ENCODE assay signal across 8 cellular contexts in the genomic region with DNA sequence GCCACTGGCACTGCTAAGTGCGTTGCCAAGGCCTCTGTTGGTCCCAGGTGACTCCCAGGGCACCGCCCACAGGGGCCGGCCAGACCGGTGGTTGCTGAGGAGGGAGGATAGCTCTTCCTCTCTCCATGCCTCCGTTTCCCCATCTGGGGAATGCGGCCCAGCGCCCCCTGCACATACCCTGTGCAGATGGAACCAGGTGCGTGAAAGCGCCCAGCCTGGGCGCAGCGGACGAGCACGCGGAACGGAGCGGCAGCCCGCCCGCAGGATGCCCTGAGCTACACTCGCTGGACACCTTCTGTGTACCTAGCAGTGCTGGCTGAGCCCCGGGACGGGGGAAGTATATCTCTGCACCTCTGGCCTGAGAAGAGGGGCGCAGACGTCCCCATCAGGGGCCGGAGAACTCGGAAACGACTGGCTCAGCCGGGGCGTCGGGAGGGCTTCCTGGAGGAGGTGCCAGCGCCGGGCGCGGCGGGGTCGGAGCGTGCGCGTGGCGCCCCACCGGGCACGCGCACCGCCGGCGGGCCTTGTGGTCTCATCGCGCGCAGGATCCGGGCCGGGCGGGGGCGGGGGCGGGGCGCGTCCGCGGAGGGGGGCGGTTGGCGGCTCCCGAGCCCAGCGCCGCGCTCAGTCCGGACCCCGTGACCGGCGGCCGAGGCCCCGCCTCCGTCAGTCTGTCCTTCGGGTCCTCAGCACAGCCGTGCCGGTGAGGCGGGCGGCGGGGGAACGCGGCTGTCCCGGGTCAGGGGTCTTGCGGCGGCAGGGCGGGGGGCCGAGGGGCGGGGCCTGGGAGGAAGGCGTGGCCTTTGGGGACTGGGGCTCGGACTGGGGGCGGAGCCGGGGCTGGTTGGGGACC. TPM values are rescaled to one million over a fixed set of nuclear protein-coding genes. Genes with fewer than 3 reads are reported as not detected.
DNase-seq lines count a peak whose midpoint lies in the region; ATAC-seq and TF ChIP-seq lines count a peak whose summit lies in the region.

A gene (minus strand): TSS at position 6 of the 853 bp plus-strand sequence. CDS start 76 bp downstream, outside the sequence.
A gene with protein sequence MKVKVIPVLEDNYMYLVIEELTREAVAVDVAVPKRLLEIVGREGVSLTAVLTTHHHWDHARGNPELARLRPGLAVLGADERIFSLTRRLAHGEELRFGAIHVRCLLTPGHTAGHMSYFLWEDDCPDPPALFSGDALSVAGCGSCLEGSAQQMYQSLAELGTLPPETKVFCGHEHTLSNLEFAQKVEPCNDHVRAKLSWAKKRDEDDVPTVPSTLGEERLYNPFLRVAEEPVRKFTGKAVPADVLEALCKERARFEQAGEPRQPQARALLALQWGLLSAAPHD (plus strand): TSS at position 669 of the 853 bp plus-strand sequence. CDS start 404 bp downstream, outside the sequence.

- DNase-seq in CD4-positive, alpha-beta T cell, result peak in 8 of 10 experiments; percentile 41 to 65 (median 50)
- DNase-seq in SK-N-MC (ENCODE audit: low read depth, low spot score) (no peak), anterior cingulate cortex (lab: John Stamatoyannopoulos, UW) (peak in 51 of 58 donors; percentile 19 to 80 (median 61)), iPS DF 6.9 (ENCODE audit: low read depth, low spot score) (no peak), sigmoid colon (peak; percentile 81), NCI-H1105 (lab: John Stamatoyannopoulos, UW) (no peak)

- intact Hi-C loops in CD4-positive, alpha-beta T cell (cut with DNase I, micrococcal nuclease), result no loop called here
- intact Hi-C loops in sigmoid colon (cut with DNase I), result no loop called here

- H3K9me3 ChIP-seq in CD4-positive, alpha-beta T cell (ENCODE audit: control insufficient read depth, low read length), result no peaks in the 10 kb centered on the region
- H3K9me3 ChIP-seq in HEK293 (ENCODE audit: control insufficient read depth, insufficient read depth, low read depth, low read length) (no peaks in the 10 kb centered on the region), SK-N-MC (ENCODE audit: low read depth, low read length) (no peaks in the 10 kb centered on the region), iPS DF 6.9 (ENCODE audit: control insufficient read depth, insufficient read depth, low read length) (no peaks in the 10 kb centered on the region), sigmoid colon (no peaks in the 10 kb centered on the region)

- no peaks in the 10 kb centered on the region for H3K9me3 Mint-ChIP-seq in CD4-positive, alpha-beta T cell

- WGBS in iPS DF 6.9 (ENCODE audit: insufficient coverage, insufficient read length), result no CpG with 5 or more reads among the region's 88 CpGs
- WGBS in sigmoid colon, 2 donors, result 1 to 3% methylated on average over 88 of the region's 88 CpGs

- H3K4me3 ChIP-seq in HEK293 (ENCODE audit: low read depth, low read length), result peak within 1 kb of the TSS; percentile 15
- peak within 1 kb of the TSS; percentile 75 for H3K4me3 ChIP-seq in SK-N-MC
- H3K4me3 ChIP-seq in iPS DF 6.9 (ENCODE audit: low read length), result peak within 1 kb of the TSS; percentile 51
- peak within 1 kb of the TSS; percentile 17 to 53 (median 46) for H3K4me3 ChIP-seq in sigmoid colon

- no peaks in the 10 kb centered on the region for H3K27me3 ChIP-seq in CD4-positive, alpha-beta T cell (ENCODE audit: control insufficient read depth, insufficient read depth, low read length)
- no peaks in the 10 kb centered on the region for H3K27me3 ChIP-seq in iPS DF 6.9 (ENCODE audit: control insufficient read depth, insufficient read depth, low read length)
- peaks cover 27 to 45% (median 30%) of the 10 kb centered on the region in 3 donors for H3K27me3 ChIP-seq in sigmoid colon

- H3K27ac Mint-ChIP-seq in CD4-positive, alpha-beta T cell, result no peak within 1 kb of the TSS

- H3K4me1 ChIP-seq in HEK293 (ENCODE audit: control insufficient read depth, insufficient read depth, low read length) (peaks cover 4% of the 10 kb centered on the region; the same call in 1 of the 2 replicates), iPS DF 6.9 (ENCODE audit: control insufficient read depth, insufficient read depth, low read length) (peaks cover 3% of the 10 kb centered on the region; the same call in 1 of the 2 replicates), sigmoid colon (peaks cover 0 to 40% (median 34%) of the 10 kb centered on the region in 4 donors)

- no peak for TF ChIP-seq POLR2A in sigmoid colon (IDR thresholded peaks at IDR 0.05)

- no peaks in the 10 kb centered on the region for H3K4me1 Mint-ChIP-seq in CD4-positive, alpha-beta T cell (ENCODE audit: low read depth)

- ATAC-seq in CD4-positive, alpha-beta T cell (ENCODE audit: poor library complexity), result peak; percentile 19
- ATAC-seq in GM18519 (IDR thresholded peaks at IDR 0.05; ENCODE audit: low FRiP score, unreplicated experiment), result no peak

- CTCF ChIA-PET in CD4-positive, alpha-beta T cell (lab: Charles Lee), result no interaction called here
- CTCF ChIA-PET in HEK293 (lab: Yijun Ruan, JAX), result interaction anchor here (0.7 to 4.8 kb wide), 3 partner anchors 9 to 15 kb away, joined by 3 to 38 read pairs (median 3); a partner anchor contains a TSS

- H3K4me3 Mint-ChIP-seq in CD4-positive, alpha-beta T cell, result peak within 1 kb of the TSS; percentile 76

- no peak for TF ChIP-seq EP300 in sigmoid colon (IDR thresholded peaks at IDR 0.05)

- H3K36me3 Mint-ChIP-seq in CD4-positive, alpha-beta T cell (ENCODE audit: low read depth), result no peaks in the 10 kb centered on the region

- no peaks in the 10 kb centered on the region for H3K27me3 Mint-ChIP-seq in CD4-positive, alpha-beta T cell

- no peak within 1 kb of the TSS for H3K27ac ChIP-seq in CD4-positive, alpha-beta T cell (ENCODE audit: low read depth, low read length)
- peak within 1 kb of the TSS; percentile 11; the same call in 1 of the 2 replicates for H3K27ac ChIP-seq in HEK293 (ENCODE audit: extremely low read depth, low read depth, low read length)
- no peak within 1 kb of the TSS for H3K27ac ChIP-seq in SK-N-MC
- H3K27ac ChIP-seq in iPS DF 6.9 (ENCODE audit: low read length), result no peak within 1 kb of the TSS
- H3K27ac ChIP-seq in sigmoid colon, result no peak within 1 kb of the TSS

- no peak for TF ChIP-seq CTCF in CD4-positive, alpha-beta T cell (IDR thresholded peaks at IDR 0.05)
- TF ChIP-seq CTCF in HEK293 (tag by site-specific recombination; IDR thresholded peaks at IDR 0.05) (no peak), sigmoid colon (IDR thresholded peaks at IDR 0.05) (no peak)

- H3K9ac ChIP-seq in SK-N-MC (ENCODE audit: insufficient read length), result no peak within 1 kb of the TSS

- H3K36me3 ChIP-seq in HEK293 (ENCODE audit: control insufficient read depth in 2 of 2, insufficient read depth in 1 of 2, low read length in 2 of 2) (peaks cover 0 to 15% of the 10 kb centered on the region in 2 experiments; a peak in 2 of 3 replicates), SK-N-MC (ENCODE audit: insufficient read depth, low read length) (no peaks in the 10 kb centered on the region), iPS DF 6.9 (ENCODE audit: control insufficient read depth, insufficient read depth, low read length) (no peaks in the 10 kb centered on the region), sigmoid colon (peaks cover 0 to 3% (median 0%) of the 10 kb centered on the region in 4 donors)

- POLR2A ChIA-PET in CD4-positive, alpha-beta T cell (lab: Charles Lee), result interaction anchor here (0.9 to 5.0 kb wide), 6 partner anchors 11 to 80 kb away, joined by 3 to 30 read pairs (median 8); a partner anchor contains a TSS
- POLR2A ChIA-PET in HEK293 (lab: Yijun Ruan, JAX), result interaction anchor here (1.0 to 1.8 kb wide), 4 partner anchors 11 to 77 kb away, joined by 3 to 6 read pairs (median 4); a partner anchor contains a TSS

TF ChIP-seq in HEK293, 187 proteins besides CTCF, POLR2A, EP300 and RAD21:
- TF ChIP-seq ZNF600 (tag by site-specific recombination; IDR thresholded peaks at IDR 0.05) (peak; percentile 37), ZNF658 (tag by site-specific recombination; IDR thresholded peaks at IDR 0.05) (no peak), ZBTB8A (tag by site-specific recombination; IDR thresholded peaks at IDR 0.05) (no peak), SP3 (tag by site-specific recombination; IDR thresholded peaks at IDR 0.05) (no peak; the same call in none of the 2 replicates), ZNF341 (tag by site-specific recombination; IDR thresholded peaks at IDR 0.05; ENCODE audit: low read depth) (0 out of 2 replicates have a peak, but pooled peaks have one; percentile 16)
- TF ChIP-seq, protein P1, sequence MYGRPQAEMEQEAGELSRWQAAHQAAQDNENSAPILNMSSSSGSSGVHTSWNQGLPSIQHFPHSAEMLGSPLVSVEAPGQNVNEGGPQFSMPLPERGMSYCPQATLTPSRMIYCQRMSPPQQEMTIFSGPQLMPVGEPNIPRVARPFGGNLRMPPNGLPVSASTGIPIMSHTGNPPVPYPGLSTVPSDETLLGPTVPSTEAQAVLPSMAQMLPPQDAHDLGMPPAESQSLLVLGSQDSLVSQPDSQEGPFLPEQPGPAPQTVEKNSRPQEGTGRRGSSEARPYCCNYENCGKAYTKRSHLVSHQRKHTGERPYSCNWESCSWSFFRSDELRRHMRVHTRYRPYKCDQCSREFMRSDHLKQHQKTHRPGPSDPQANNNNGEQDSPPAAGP (tag by site-specific recombination; IDR thresholded peaks at IDR 0.05), result 0 out of 2 replicates have a peak, but pooled peaks have one; percentile 16
- TF ChIP-seq, protein P2, sequence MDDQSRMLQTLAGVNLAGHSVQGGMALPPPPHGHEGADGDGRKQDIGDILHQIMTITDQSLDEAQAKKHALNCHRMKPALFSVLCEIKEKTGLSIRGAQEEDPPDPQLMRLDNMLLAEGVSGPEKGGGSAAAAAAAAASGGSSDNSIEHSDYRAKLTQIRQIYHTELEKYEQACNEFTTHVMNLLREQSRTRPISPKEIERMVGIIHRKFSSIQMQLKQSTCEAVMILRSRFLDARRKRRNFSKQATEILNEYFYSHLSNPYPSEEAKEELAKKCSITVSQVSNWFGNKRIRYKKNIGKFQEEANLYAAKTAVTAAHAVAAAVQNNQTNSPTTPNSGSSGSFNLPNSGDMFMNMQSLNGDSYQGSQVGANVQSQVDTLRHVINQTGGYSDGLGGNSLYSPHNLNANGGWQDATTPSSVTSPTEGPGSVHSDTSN (CRISPR knock-in tag; IDR thresholded peaks at IDR 0.05), result 0 out of 2 replicates have a peak, but pooled peaks have one; percentile 17

RNA-seq across cellular contexts. Expression of the first gene that starts in this region (rescaled TPM):
- 1 to 10 TPM; 1.2 to 2.7 TPM for total RNA-seq in CD4-positive, alpha-beta T cell
- under 1 TPM in 1 of 4 donors, not detected in 3; 0.49 TPM for total RNA-seq in sigmoid colon
- 1 to 10 TPM in 1 of 3 donors, not detected in 2; 3.4 TPM for polyA plus RNA-seq in sigmoid colon

RNA-seq across cellular contexts. Expression of the second gene that starts in this region (rescaled TPM):
- 1 to 10 TPM; 7.1 to 9.2 TPM for total RNA-seq in CD4-positive, alpha-beta T cell
- total RNA-seq in sigmoid colon, result 1 to 10 TPM; 2.6 to 4.6 (median 3.8) TPM
- polyA plus RNA-seq in sigmoid colon, result 10 to 100 TPM in 1 of 3 donors, 1 to 10 TPM in 1, under 1 TPM in 1; 0.92 to 10.5 (median 1.2) TPM

Comparison
In these comparisons a context has a peak if more than half of its experiments do, and no peak if none do; other contexts are left out.
1. DNase-seq: peak in CD4-positive, alpha-beta T cell (8 of 10), anterior cingulate cortex (51 of 58) and sigmoid colon (single experiment); none in SK-N-MC (single experiment), iPS DF 6.9 (single experiment) and NCI-H1105 (single experiment).
2. H3K4me3 ChIP-seq: peak in every context shown above with its lines; median percentile 75 in SK-N-MC; 51 in iPS DF 6.9; 46 in sigmoid colon; 15 in HEK293.